Comparison of ENCODE assay signal across 29 cellular contexts in genomic region chr12:68950511-68950910, GRCh38.
"Had no signal": no experiment of that assay in that cellular context is flagged by ENCODE, and none has a peak within 500 bp of the region (broad histone marks: within the 10 kb centered on the region; RNA-seq: fewer than 3 reads in every experiment).

No MANE protein-coding gene starts in this region.

- DNase-seq: activated B cell treated with CpG ODN at 0.5 μM for 24 hours; activated CD4-positive, alpha-beta memory T cell treated with anti-CD3 and anti-CD28 coated beads, Interleukin-2, amount 10 ng/mL, durations not matched to agents 7 days and 5 days; activated CD4-positive, alpha-beta T cell treated with anti-CD3 and anti-CD28 coated beads for 1 hour; activated CD4-positive, alpha-beta T cell treated with anti-CD3 and anti-CD28 coated beads for 36 hours; activated CD4-positive, alpha-beta T cell treated with anti-CD3 and anti-CD28 coated beads for 48 hours; activated CD4-positive, alpha-beta T cell treated with anti-CD3 and anti-CD28 coated beads, Interleukin-2, amount 10 ng/mL, durations not matched to agents 7 days and 5 days; activated CD4-positive, alpha-beta T cell treated with anti-CD3 and anti-CD28 coated beads, Interleukin-2, amount 50 U/mL, for 48 hours; activated CD8-positive, alpha-beta memory T cell treated with anti-CD3 and anti-CD28 coated beads for 24 hours; activated CD8-positive, alpha-beta memory T cell treated with anti-CD3 and anti-CD28 coated beads, Interleukin-2, amount 10 ng/mL, durations not matched to agents 7 days and 5 days; activated CD8-positive, alpha-beta memory T cell treated with anti-CD3 and anti-CD28 coated beads, Interleukin-2, amount 50 U/mL, for 48 hours; activated CD8-positive, alpha-beta T cell treated with anti-CD3 and anti-CD28 coated beads, Interleukin-2, amount 10 ng/mL, durations not matched to agents 7 days and 5 days; activated effector memory CD4-positive, alpha-beta T cell treated with Interleukin-2 at 50 U/mL for 16 hours; activated gamma-delta T cell; activated naive CD4-positive, alpha-beta T cell treated with anti-CD3 and anti-CD28 coated beads, Interleukin-2, amount 10 ng/mL, durations not matched to agents 7 days and 5 days; activated naive CD4-positive, alpha-beta T cell treated with Interleukin-2 at 50 U/mL for 16 hours; activated naive CD8-positive, alpha-beta T cell treated with anti-CD3 and anti-CD28 coated beads, Interleukin-2, amount 10 ng/mL, durations not matched to agents 7 days and 5 days; activated naive CD8-positive, alpha-beta T cell treated with anti-CD3 and anti-CD28 coated beads, Interleukin-2, amount 50 U/mL, for 24 hours; activated T-cell treated with anti-CD3 and anti-CD28 coated beads, Interleukin-2, amount 50 U/mL, for 24 hours; activated T-cell treated with anti-CD3 and anti-CD28 coated beads, Interleukin-2, amount 50 U/mL, for 48 hours; amygdala; anterior cingulate cortex; caudate nucleus; cerebellar nuclear complex; T-helper 1 cell; T-helper 2 cell; T-helper 9 cell had no signal

- H3K27ac ChIP-seq: ascending aorta, cardiac muscle cell, VCaP had no signal

- H3K27me3 ChIP-seq: ascending aorta, cardiac muscle cell had no signal

- H3K9me3 ChIP-seq: ascending aorta had no signal

- H3K36me3 ChIP-seq: ascending aorta, cardiac muscle cell had no signal

- H3K4me1 ChIP-seq: ascending aorta had no signal

- ATAC-seq: activated CD4-positive, alpha-beta T cell treated with anti-CD3 and anti-CD28 coated beads for 36 hours; activated CD8-positive, alpha-beta memory T cell treated with anti-CD3 and anti-CD28 coated beads, Interleukin-2, amount 10 ng/mL, durations not matched to agents 7 days and 5 days; activated CD8-positive, alpha-beta T cell treated with anti-CD3 and anti-CD28 coated beads, Interleukin-2, amount 10 ng/mL, durations not matched to agents 7 days and 5 days; activated naive CD8-positive, alpha-beta T cell treated with anti-CD3 and anti-CD28 coated beads, Interleukin-2, amount 50 U/mL, for 24 hours had no signal

- H3K4me3 ChIP-seq: ascending aorta, cardiac muscle cell had no signal
